1 cellular context compared by ENCODE assay signal in genomic region chr3:126372413-126373145, GRCh38.
TF ChIP-seq lines count a peak whose summit lies in the region.

No MANE protein-coding gene starts in this region.

TF ChIP-seq in H1, 55 proteins besides CTCF, POLR2A, EP300 and RAD21:
- TF ChIP-seq GABPA (IDR thresholded peaks at IDR 0.05; ENCODE audit: borderline replicate concordance, insufficient read depth, low read length) (no peak), SP2 (IDR thresholded peaks at IDR 0.05; ENCODE audit: low read length) (no peak), RBBP5 (IDR thresholded peaks at IDR 0.05; ENCODE audit: borderline replicate concordance, low read depth, low read length) (no peak), RNF2 (IDR thresholded peaks at IDR 0.05; ENCODE audit: borderline replicate concordance, low read depth, low read length, missing control alignments, poor library complexity, severe bottlenecking) (no peak), SRF (IDR thresholded peaks at IDR 0.05; ENCODE audit: low read depth, low read length) (no peak), HDAC6 (IDR thresholded peaks at IDR 0.05; ENCODE audit: low read depth, low read length) (no peak), MAX (IDR thresholded peaks at IDR 0.05) (no peak), SIRT6 (IDR thresholded peaks at IDR 0.05; ENCODE audit: low read length) (no peak), SIX5 (IDR thresholded peaks at IDR 0.05; ENCODE audit: low read depth, low read length) (no peak), CBX8 (IDR thresholded peaks at IDR 0.05; ENCODE audit: borderline replicate concordance, low read depth, low read length) (no peak), RXRA (IDR thresholded peaks at IDR 0.05; ENCODE audit: insufficient read depth, low read depth, low read length) (no peak)
